9 cellular contexts compared by ENCODE assay signal in genomic region chr5:220008-220407, GRCh38. TPM values are rescaled to one million over a fixed set of nuclear protein-coding genes. Genes with fewer than 3 reads are reported as not detected.
A peak's percentile ranks its signal among the peaks of the same experiment; 100 is the strongest.
DNase-seq lines count a peak whose midpoint lies in the region; ATAC-seq and TF ChIP-seq lines count a peak whose summit lies in the region.
"Had no signal": no experiment of that assay in that cellular context is flagged by ENCODE, and none has a peak within 500 bp of the region (broad histone marks: within the 10 kb centered on the region; RNA-seq: fewer than 3 reads in every experiment).

No MANE protein-coding gene starts in this region.

- H3K36me3 Mint-ChIP-seq in WTC11 = peaks cover 21% of the 10 kb centered on the region

- H3K27me3 Mint-ChIP-seq in WTC11 (ENCODE audit: low read depth) = no peaks in the 10 kb centered on the region

- H3K4me1 Mint-ChIP-seq in WTC11 = peaks cover 36% of the 10 kb centered on the region

- H3K4me1 ChIP-seq in ACC112 (ENCODE audit: control insufficient read depth, insufficient read depth, low read length, unreplicated experiment) (peaks cover 29% of the 10 kb centered on the region), left lung (peaks cover 0 to 48% of the 10 kb centered on the region in 2 donors)

- CTCF ChIA-PET in WTC11 (lab: Charles Lee) = interaction anchor here (1.2 to 3.1 kb wide), 4 partner anchors 25 to 166 kb away, joined by 4 to 47 read pairs (median 4); no protein-coding TSS in a partner anchor

- H3K27ac Mint-ChIP-seq in WTC11 = no peak overlapping the region

- no peaks in the 10 kb centered on the region for H3K9me3 Mint-ChIP-seq in WTC11

- POLR2A ChIA-PET in WTC11 (lab: Charles Lee) = interaction anchor here (0.7 kb wide), 1 partner anchor 51 kb away, joined by 3 read pairs; the partner anchor contains the start of gene PDCD6

- DNase-seq in WTC11 (ENCODE audit: low spot score) (no peak), left lung (no peak), NOMO-1 treated with dmso at 0.1 percent for 144 hours (lab: John Stamatoyannopoulos, UW; ENCODE audit: unreplicated experiment) (no peak), COLO668 (lab: John Stamatoyannopoulos, UW; ENCODE audit: unreplicated experiment) (no peak), NCI-H446 (lab: John Stamatoyannopoulos, UW) (no peak)

- peak overlapping the region; percentile 38 for H3K27ac ChIP-seq in ACC112 (ENCODE audit: low read depth, low read length)
- H3K27ac ChIP-seq in left lung = peak overlapping the region; percentile 83

- H3K36me3 ChIP-seq in ACC112 (ENCODE audit: insufficient read depth, low read length) = peaks cover 4% of the 10 kb centered on the region; the same call in 1 of the 2 replicates
- peaks cover 0 to 12% of the 10 kb centered on the region in 2 donors for H3K36me3 ChIP-seq in left lung

- H3K4me3 Mint-ChIP-seq in WTC11 = peak overlapping the region; percentile 93

- TF ChIP-seq CTCF in WTC11 (IDR thresholded peaks at IDR 0.05) (no peak), left lung (IDR thresholded peaks at IDR 0.05) (no peak)

- H3K79me2 ChIP-seq in ACC112 (ENCODE audit: control insufficient read depth, insufficient read depth, low read length, unreplicated experiment) = peaks cover 79% of the 10 kb centered on the region

- intact Hi-C loops in left lung (cut with DNase I) = no loop called here

- peak; percentile 26 for ATAC-seq in GM19467 (IDR thresholded peaks at IDR 0.05; ENCODE audit: unreplicated experiment)
- ATAC-seq in WTC11 = no peak
- ATAC-seq in left lung = no peak
- no peak for ATAC-seq in GM21381 (IDR thresholded peaks at IDR 0.05; ENCODE audit: unreplicated experiment)

- H3K9me3 ChIP-seq in left lung = no peaks in the 10 kb centered on the region

- H3K27me3 ChIP-seq in ACC112 (ENCODE audit: insufficient read depth, low read length) = no peaks in the 10 kb centered on the region
- no peaks in the 10 kb centered on the region for H3K27me3 ChIP-seq in left lung

- H3K4me3 ChIP-seq in ACC112 (ENCODE audit: low read depth, low read length) (peak overlapping the region; percentile 84), left lung (peak overlapping the region; percentile 87 to 96)

- H2AFZ ChIP-seq in ACC112 (ENCODE audit: low read length, unreplicated experiment) = no peak overlapping the region

TF ChIP-seq in WTC11, 78 proteins besides CTCF, POLR2A, EP300 and RAD21:
- TF ChIP-seq ZNF138 (CRISPR knock-in tag; conservative IDR thresholded peaks at IDR 0.05) (no peak), ERG (CRISPR knock-in tag; IDR thresholded peaks at IDR 0.05) (no peak), FOXJ3 (CRISPR knock-in tag; IDR thresholded peaks at IDR 0.05; ENCODE audit: borderline replicate concordance) (no peak), ZSCAN18 (CRISPR knock-in tag; IDR thresholded peaks at IDR 0.05) (no peak), TEAD4 (CRISPR knock-in tag; IDR thresholded peaks at IDR 0.05) (no peak)
TF ChIP-seq in WTC11: peak in this region for 0.

RNA-seq across cellular contexts. Expression of gene SDHA, which starts 1.9 kb away (rescaled TPM):
- total RNA-seq in WTC11 (2021) (135 to 145 TPM (median 137 TPM) in 3 replicates), left lung (100 to 1,000 TPM in 1 of 2 donors, 10 to 100 TPM in 1; 95.9 to 101 TPM)

RNA-seq across cellular contexts. Expression of gene CCDC127, which starts 2.1 kb away (rescaled TPM):
- total RNA-seq in WTC11 (2021) = 5.3 to 8.4 TPM (median 6.3 TPM) in 3 replicates
- 1 to 10 TPM; 5.2 to 6.9 TPM for total RNA-seq in left lung

RNA-seq across cellular contexts. Expression of gene LRRC14B, which starts 28.7 kb away (rescaled TPM):
- 0.11 TPM in 1 of 3 replicates, not detected in the others for total RNA-seq in WTC11 (2021)
- not detected for total RNA-seq in left lung
- total RNA-seq: dermis microvascular lymphatic vessel endothelial cell had no signal

RNA-seq across cellular contexts. Expression of gene PDCD6, which starts 51.4 kb away (rescaled TPM):
- total RNA-seq in WTC11 (2021) = 80.4 to 86.8 TPM (median 83.6 TPM) in 3 replicates
- total RNA-seq in left lung = 10 to 100 TPM; 80.2 to 85.3 TPM
